Comparison of ENCODE assay signal across 9 cellular contexts in the genomic region with DNA sequence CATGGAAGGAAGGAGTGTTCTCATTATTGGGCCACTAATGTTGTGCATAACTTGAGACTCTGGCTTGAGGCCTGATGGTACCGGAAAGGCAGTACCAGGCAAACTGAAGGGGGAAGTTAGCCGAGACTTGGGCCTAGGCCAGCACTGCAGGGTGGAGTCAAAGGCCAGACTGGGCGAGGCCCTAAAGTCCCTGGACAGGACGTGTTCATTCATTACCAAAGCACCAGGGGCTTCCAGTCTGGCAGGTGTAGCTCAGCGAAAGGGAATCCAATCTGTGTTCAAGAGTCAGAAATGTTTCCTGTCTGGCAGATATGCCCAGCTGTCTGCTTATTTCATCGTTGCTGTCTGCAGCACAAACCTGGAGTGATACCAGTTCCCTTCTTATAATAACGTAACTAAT. TPM values are rescaled to one million over a fixed set of nuclear protein-coding genes. Genes with fewer than 3 reads are reported as not detected.
DNase-seq lines count a peak whose midpoint lies in the region; ATAC-seq and TF ChIP-seq lines count a peak whose summit lies in the region.
"Had no signal": no experiment of that assay in that cellular context is flagged by ENCODE, and none has a peak within 500 bp of the region (broad histone marks: within the 10 kb centered on the region; RNA-seq: fewer than 3 reads in every experiment).

No MANE protein-coding gene starts in this region.

- ATAC-seq in GM23338 (no peak), HG03280 (IDR thresholded peaks at IDR 0.05; ENCODE audit: unreplicated experiment) (no peak), HG03095 (IDR thresholded peaks at IDR 0.05; ENCODE audit: unreplicated experiment) (no peak)
- peak; percentile 53 for ATAC-seq in stimulated activated memory B cell treated with anti-CD40 and anti-IgM and Interleukin-4, amounts not matched to agents 10 μg/mL and 1 μg/mL and 100 μg/mL, for 72 hours
- ATAC-seq in activated CD8-positive, alpha-beta T cell treated with anti-CD3 and anti-CD28 coated beads for 36 hours = no peak
- ATAC-seq: stimulated activated naive CD8-positive, alpha-beta T cell treated with anti-CD3 and anti-CD28 coated beads, Interleukin-15, Interleukin-2, amounts not matched to agents 100 U/mL and 50 U/mL, for 24 hours had no signal

- H3K79me2 ChIP-seq in GM23338 (replicated peaks; ENCODE audit: insufficient read depth) = no peaks in the 10 kb centered on the region

- H3K27ac Mint-ChIP-seq in GM23338 = no peak overlapping the region
- H3K27ac Mint-ChIP-seq in stimulated activated memory B cell treated with anti-CD40 and anti-IgM and Interleukin-4, amounts not matched to agents 10 μg/mL and 1 μg/mL and 100 μg/mL, for 72 hours = peak overlapping the region; percentile 79
- H3K27ac Mint-ChIP-seq in activated CD8-positive, alpha-beta T cell treated with anti-CD3 and anti-CD28 coated beads for 36 hours = no peak overlapping the region

- 0 out of 2 replicates have a peak, but pooled peaks have one; percentile 18 for TF ChIP-seq POLR2A in Raji (IDR thresholded peaks at IDR 0.05; ENCODE audit: insufficient read depth, low read depth, low read length)

- H3K27me3 ChIP-seq in GM23338 (ENCODE audit: insufficient read depth) (no peaks in the 10 kb centered on the region), left ventricle myocardium inferior (ENCODE audit: low read depth) (no peaks in the 10 kb centered on the region)

- H3K27ac ChIP-seq in GM23338 (ENCODE audit: low read depth) (no peak overlapping the region), left ventricle myocardium inferior (replicated peaks) (peak overlapping the region; percentile 74)

- peaks cover 8% of the 10 kb centered on the region for H3K27me3 Mint-ChIP-seq in GM23338 (ENCODE audit: insufficient read depth, low read depth, poor library complexity)
- H3K27me3 Mint-ChIP-seq in stimulated activated memory B cell treated with anti-CD40 and anti-IgM and Interleukin-4, amounts not matched to agents 10 μg/mL and 1 μg/mL and 100 μg/mL, for 72 hours = no peaks in the 10 kb centered on the region
- no peaks in the 10 kb centered on the region for H3K27me3 Mint-ChIP-seq in activated CD8-positive, alpha-beta T cell treated with anti-CD3 and anti-CD28 coated beads for 36 hours

- no peaks in the 10 kb centered on the region for H3K36me3 Mint-ChIP-seq in GM23338 (ENCODE audit: low read depth)
- no peaks in the 10 kb centered on the region for H3K36me3 Mint-ChIP-seq in stimulated activated memory B cell treated with anti-CD40 and anti-IgM and Interleukin-4, amounts not matched to agents 10 μg/mL and 1 μg/mL and 100 μg/mL, for 72 hours
- no peaks in the 10 kb centered on the region for H3K36me3 Mint-ChIP-seq in activated CD8-positive, alpha-beta T cell treated with anti-CD3 and anti-CD28 coated beads for 36 hours (ENCODE audit: low read depth)

- DNase-seq in GM23338 (ENCODE audit: low spot score) = no peak
- DNase-seq in left ventricle myocardium inferior = peak; percentile 85
- no peak for DNase-seq in activated T-cell treated with anti-CD3 and anti-CD28 coated beads for 4 hours
- DNase-seq in activated CD8-positive, alpha-beta T cell treated with anti-CD3 and anti-CD28 coated beads for 36 hours = no peak
- DNase-seq: stimulated activated naive CD8-positive, alpha-beta T cell treated with anti-CD3 and anti-CD28 coated beads, Interleukin-15, Interleukin-2, amounts not matched to agents 100 U/mL and 50 U/mL, for 24 hours had no signal

- H3K4me2 ChIP-seq in GM23338 = no peak overlapping the region

- no peaks in the 10 kb centered on the region for H3K9me3 ChIP-seq in left ventricle myocardium inferior (replicated peaks)

- H3K4me1 ChIP-seq in GM23338 (ENCODE audit: insufficient read depth) = peaks cover 6% of the 10 kb centered on the region; the same call in 1 of the 2 replicates
- H3K4me1 ChIP-seq in left ventricle myocardium inferior = peaks cover 31% of the 10 kb centered on the region

- peak overlapping the region; percentile 66; the same call in 1 of the 2 replicates for H2AFZ ChIP-seq in GM23338

- H3K9me2 ChIP-seq in GM23338 (ENCODE audit: insufficient read depth) = no peaks in the 10 kb centered on the region

- intact Hi-C loops in left ventricle myocardium inferior (cut with micrococcal nuclease) = no loop called here
- intact Hi-C loops in activated CD8-positive, alpha-beta T cell treated with anti-CD3 and anti-CD28 coated beads for 36 hours (cut with micrococcal nuclease) = no loop called here

- no peaks in the 10 kb centered on the region for H3K9me3 Mint-ChIP-seq in GM23338
- no peaks in the 10 kb centered on the region for H3K9me3 Mint-ChIP-seq in stimulated activated memory B cell treated with anti-CD40 and anti-IgM and Interleukin-4, amounts not matched to agents 10 μg/mL and 1 μg/mL and 100 μg/mL, for 72 hours
- H3K9me3 Mint-ChIP-seq in activated CD8-positive, alpha-beta T cell treated with anti-CD3 and anti-CD28 coated beads for 36 hours = no peaks in the 10 kb centered on the region

- H3K4me1 Mint-ChIP-seq in GM23338 = peaks cover 5% of the 10 kb centered on the region
- H3K4me1 Mint-ChIP-seq in stimulated activated memory B cell treated with anti-CD40 and anti-IgM and Interleukin-4, amounts not matched to agents 10 μg/mL and 1 μg/mL and 100 μg/mL, for 72 hours = peaks cover 44% of the 10 kb centered on the region
- H3K4me1 Mint-ChIP-seq in activated CD8-positive, alpha-beta T cell treated with anti-CD3 and anti-CD28 coated beads for 36 hours (ENCODE audit: low read depth) = peaks cover 6% of the 10 kb centered on the region

- no peak for TF ChIP-seq CTCF in GM23338 (conservative IDR thresholded peaks at IDR 0.05; ENCODE audit: low read depth in 2 of 2)
- TF ChIP-seq CTCF in left ventricle myocardium inferior (IDR thresholded peaks at IDR 0.05; ENCODE audit: borderline replicate concordance) = no peak
- no peak for TF ChIP-seq CTCF in activated CD8-positive, alpha-beta T cell treated with anti-CD3 and anti-CD28 coated beads for 36 hours (IDR thresholded peaks at IDR 0.05)

- no peak overlapping the region for H3K4me3 Mint-ChIP-seq in GM23338
- no peak overlapping the region for H3K4me3 Mint-ChIP-seq in stimulated activated memory B cell treated with anti-CD40 and anti-IgM and Interleukin-4, amounts not matched to agents 10 μg/mL and 1 μg/mL and 100 μg/mL, for 72 hours
- no peak overlapping the region for H3K4me3 Mint-ChIP-seq in activated CD8-positive, alpha-beta T cell treated with anti-CD3 and anti-CD28 coated beads for 36 hours

- 0 out of 2 replicates have a peak, but pooled peaks cover 4% of the 10 kb centered on the region for H3F3A ChIP-seq in GM23338 (replicated peaks; ENCODE audit: low read depth)

- H3K36me3 ChIP-seq in GM23338 (ENCODE audit: insufficient read depth) (no peaks in the 10 kb centered on the region), left ventricle myocardium inferior (no peaks in the 10 kb centered on the region)

- no peaks in the 10 kb centered on the region for H4K20me1 ChIP-seq in GM23338 (replicated peaks; ENCODE audit: insufficient read depth)

- H3K4me3 ChIP-seq in GM23338 = no peak overlapping the region
- H3K4me3 ChIP-seq in left ventricle myocardium inferior = peak overlapping the region; percentile 3

- POLR2A ChIA-PET in activated CD8-positive, alpha-beta T cell treated with anti-CD3 and anti-CD28 coated beads for 36 hours (lab: Charles Lee) = interaction anchor here (1.1 kb wide), 1 partner anchor 23 kb away, joined by 3 read pairs; no protein-coding TSS in a partner anchor

- CTCF ChIA-PET in activated CD8-positive, alpha-beta T cell treated with anti-CD3 and anti-CD28 coated beads for 36 hours (lab: Charles Lee) = no interaction called here

TF ChIP-seq in GM23338, 12 proteins besides CTCF, POLR2A, EP300 and RAD21 (continues in another document):
- no peak for TF ChIP-seq CREB1 (CRISPR knock-in tag; IDR thresholded peaks at IDR 0.05; ENCODE audit: low read depth)
- TF ChIP-seq REST (IDR thresholded peaks at IDR 0.05; ENCODE audit: unreplicated experiment) = no peak
- TF ChIP-seq EZH2phosphoT487 (IDR thresholded peaks at IDR 0.05; ENCODE audit: unreplicated experiment) = no peak
- TF ChIP-seq NANOG (IDR thresholded peaks at IDR 0.05; ENCODE audit: borderline replicate concordance) = no peak
- TF ChIP-seq, protein P1, sequence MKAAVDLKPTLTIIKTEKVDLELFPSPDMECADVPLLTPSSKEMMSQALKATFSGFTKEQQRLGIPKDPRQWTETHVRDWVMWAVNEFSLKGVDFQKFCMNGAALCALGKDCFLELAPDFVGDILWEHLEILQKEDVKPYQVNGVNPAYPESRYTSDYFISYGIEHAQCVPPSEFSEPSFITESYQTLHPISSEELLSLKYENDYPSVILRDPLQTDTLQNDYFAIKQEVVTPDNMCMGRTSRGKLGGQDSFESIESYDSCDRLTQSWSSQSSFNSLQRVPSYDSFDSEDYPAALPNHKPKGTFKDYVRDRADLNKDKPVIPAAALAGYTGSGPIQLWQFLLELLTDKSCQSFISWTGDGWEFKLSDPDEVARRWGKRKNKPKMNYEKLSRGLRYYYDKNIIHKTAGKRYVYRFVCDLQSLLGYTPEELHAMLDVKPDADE (IDR thresholded peaks at IDR 0.05) = no peak

RNA-seq across cellular contexts. Expression of gene ITSN2, which starts 4.7 kb away (rescaled TPM):
- 14.0 and 17.1 TPM in 2 replicates for total RNA-seq in GM23338 (2014; rRNA removed; shearing (Covaris generic))
- polyA plus RNA-seq in GM23338 (2016; fragmentation: Nextera tagmentation; extraction: Ambion mirVana) = 15.5 and 17.8 TPM in 2 replicates
- total RNA-seq in left ventricle myocardium inferior = 24.4 TPM
- total RNA-seq in activated CD8-positive, alpha-beta T cell treated with anti-CD3 and anti-CD28 coated beads for 36 hours = 10 to 100 TPM; 44.0 to 48.6 TPM
